In the genomic region with DNA sequence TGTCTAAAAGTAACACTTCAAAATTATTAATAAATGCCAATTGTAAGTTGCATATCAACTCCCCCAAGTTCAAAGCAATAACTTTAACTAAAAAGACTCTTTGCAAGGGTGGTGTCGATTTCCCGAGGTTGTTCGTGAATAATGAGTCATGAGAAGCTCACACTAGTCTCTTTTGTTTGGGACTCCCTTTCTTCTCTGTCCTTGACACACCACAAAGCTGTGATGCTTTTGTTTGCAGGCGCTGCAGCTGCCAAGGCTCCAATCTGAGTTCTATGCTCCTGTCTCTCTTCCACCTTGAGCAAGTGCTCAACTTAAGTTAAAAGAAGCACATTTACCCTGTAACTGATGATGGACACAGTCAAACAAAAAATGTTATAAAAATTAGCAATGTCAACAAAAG, we compare ENCODE assay signal across 17 cellular contexts.
A peak's percentile ranks its signal among the peaks of the same experiment; 100 is the strongest.
DNase-seq lines count a peak whose midpoint lies in the region; ATAC-seq and TF ChIP-seq lines count a peak whose summit lies in the region.
"Had no signal": no experiment of that assay in that cellular context is flagged by ENCODE, and none has a peak within 500 bp of the region (broad histone marks: within the 10 kb centered on the region; RNA-seq: fewer than 3 reads in every experiment).

No MANE protein-coding gene starts in this region.

- H3F3A ChIP-seq in SK-N-SH (replicated peaks; ENCODE audit: insufficient read depth), result no peaks in the 10 kb centered on the region
- H3F3A ChIP-seq in smooth muscle cell (ENCODE audit: low read depth), result no peaks in the 10 kb centered on the region

- intact Hi-C loops in adrenal gland (cut with DNase I), result no loop called here

- no peaks in the 10 kb centered on the region for H3K36me3 ChIP-seq in SK-N-SH (replicated peaks in 1 of 2; ENCODE audit: control insufficient read depth in 1 of 2, insufficient read depth in 2 of 2, low read length in 1 of 2)
- no peaks in the 10 kb centered on the region for H3K36me3 ChIP-seq in smooth muscle cell (ENCODE audit: low read depth)
- no peaks in the 10 kb centered on the region for H3K36me3 ChIP-seq in adrenal gland (replicated peaks in 1 of 2)
- H3K36me3 ChIP-seq: ovary had no signal

- H3K9ac ChIP-seq in SK-N-SH (no peak overlapping the region), smooth muscle cell (ENCODE audit: low read depth) (no peak overlapping the region)

- TF ChIP-seq CTCF in SK-N-SH (IDR thresholded peaks at IDR 0.05) (no peak), smooth muscle cell (IDR thresholded peaks at IDR 0.05; ENCODE audit: borderline replicate concordance, insufficient read depth, poor library complexity, severe bottlenecking) (no peak), adrenal gland (IDR thresholded peaks at IDR 0.05) (no peak)

- TF ChIP-seq RAD21 in SK-N-SH (IDR thresholded peaks at IDR 0.05; ENCODE audit: low read length), result no peak

- no peak overlapping the region for H3K4me2 ChIP-seq in SK-N-SH
- no peak overlapping the region for H3K4me2 ChIP-seq in smooth muscle cell

- no peaks in the 10 kb centered on the region for H4K20me1 ChIP-seq in SK-N-SH (ENCODE audit: insufficient read depth)
- H4K20me1 ChIP-seq in smooth muscle cell (ENCODE audit: low read depth), result peaks cover 100% of the 10 kb centered on the region

- H3K4me3 ChIP-seq in SK-N-SH (ENCODE audit: low read depth in 2 of 2, low read length in 1 of 2), result no peak overlapping the region
- H3K4me3 ChIP-seq in smooth muscle cell, result no peak overlapping the region
- no peak overlapping the region for H3K4me3 ChIP-seq in adrenal gland
- H3K4me3 ChIP-seq: ovary, tibial nerve had no signal

- CTCF ChIA-PET in SK-N-SH (lab: Yijun Ruan, JAX), result interaction anchor here (0.8 kb wide), 1 partner anchor 566 kb away, joined by 3 read pairs; no protein-coding TSS in a partner anchor

- ATAC-seq in SK-N-SH treated with all-trans-retinoic acid at 6 μM for 48 hours, result no peak; the same call in 2 of the 3 replicates

- POLR2A ChIA-PET in SK-N-SH (lab: Yijun Ruan, JAX), result no interaction called here

- no peak for DNase-seq in SK-N-SH
- DNase-seq in SW480 (ENCODE audit: low spot score), result peak; percentile 36
- peak; percentile 68 for DNase-seq in foreskin melanocyte
- DNase-seq in smooth muscle cell (lab: John Stamatoyannopoulos, UW; ENCODE audit: unreplicated experiment), result no peak
- no peak for DNase-seq in NCI-H2029 treated with DMSO at 0.1 percent for 48 hours (lab: John Stamatoyannopoulos, UW)
- no peak for DNase-seq in activated gamma-delta T cell (lab: John Stamatoyannopoulos, UW)
- no peak for DNase-seq in adrenal gland
- DNase-seq: activated naive CD4-positive, alpha-beta T cell; COR-L47; erythroblast; NCI-H1105; NCI-H82; ovary; SIG-M5 had no signal

- no peaks in the 10 kb centered on the region for H3K27me3 ChIP-seq in SK-N-SH (ENCODE audit: insufficient read depth)
- H3K27me3 ChIP-seq in smooth muscle cell (ENCODE audit: low read depth), result no peaks in the 10 kb centered on the region
- H3K27me3 ChIP-seq in adrenal gland, result no peaks in the 10 kb centered on the region
- H3K27me3 ChIP-seq: ovary, tibial nerve had no signal

- H3K9me2 ChIP-seq in SK-N-SH, result no peaks in the 10 kb centered on the region

- H3K27ac ChIP-seq in SK-N-SH (ENCODE audit: low read depth in 2 of 2, low read length in 1 of 2), result no peak overlapping the region
- H3K27ac ChIP-seq in smooth muscle cell (ENCODE audit: low read depth), result peak overlapping the region; percentile 0
- no peak overlapping the region for H3K27ac ChIP-seq in adrenal gland
- H3K27ac ChIP-seq: ovary, VCaP had no signal

- WGBS in SK-N-SH (ENCODE audit: low lambda C conversion rate), result 28% methylated on average over 4 of the region's 4 CpGs
- WGBS in smooth muscle cell (ENCODE audit: low lambda C conversion rate), result 75% methylated on average over 4 of the region's 4 CpGs
- WGBS in adrenal gland, 4 donors, result 44 to 58% (median 52%) methylated on average over 4 of the region's 4 CpGs

- H3K79me2 ChIP-seq in SK-N-SH (ENCODE audit: insufficient read depth) (peaks cover 28% of the 10 kb centered on the region; the same call in 1 of the 2 replicates), smooth muscle cell (ENCODE audit: low read depth) (peaks cover 4% of the 10 kb centered on the region)

- no peak overlapping the region for H2AFZ ChIP-seq in SK-N-SH (ENCODE audit: low read depth)
- no peak overlapping the region for H2AFZ ChIP-seq in smooth muscle cell (ENCODE audit: low read depth)

- TF ChIP-seq POLR2A in adrenal gland (IDR thresholded peaks at IDR 0.05), result no peak

- H3K9me3 ChIP-seq in SK-N-SH (no peaks in the 10 kb centered on the region), smooth muscle cell (replicated peaks; ENCODE audit: low read depth) (no peaks in the 10 kb centered on the region), adrenal gland (replicated peaks in 1 of 3) (no peaks in the 10 kb centered on the region)
- H3K9me3 ChIP-seq: ovary, tibial nerve had no signal

- H3K4me1 ChIP-seq in SK-N-SH (ENCODE audit: control insufficient read depth in 1 of 2, insufficient read depth in 2 of 2, low read depth in 1 of 2, low read length in 1 of 2), result peaks cover 0 to 5% of the 10 kb centered on the region in 2 experiments; a peak in 2 of 4 replicates
- H3K4me1 ChIP-seq in smooth muscle cell (ENCODE audit: low read depth), result no peaks in the 10 kb centered on the region
- H3K4me1 ChIP-seq in adrenal gland (replicated peaks in 1 of 2), result no peaks in the 10 kb centered on the region

- no peak for TF ChIP-seq EP300 in SK-N-SH (IDR thresholded peaks at IDR 0.05; ENCODE audit: borderline replicate concordance in 1 of 2, low read depth in 1 of 2, low read length in 1 of 2)

TF ChIP-seq in SK-N-SH, 30 proteins besides CTCF, POLR2A, EP300 and RAD21:
- TF ChIP-seq TAF1 (IDR thresholded peaks at IDR 0.05; ENCODE audit: borderline replicate concordance, low read depth, low read length) (no peak), SMC3 (IDR thresholded peaks at IDR 0.05; ENCODE audit: low read depth, low read length) (no peak), RCOR1 (IDR thresholded peaks at IDR 0.05; ENCODE audit: low read length) (no peak), SIN3A (IDR thresholded peaks at IDR 0.05; ENCODE audit: borderline replicate concordance, low read depth, low read length) (no peak), FOSL2 (IDR thresholded peaks at IDR 0.05; ENCODE audit: borderline replicate concordance, low read depth) (peak; percentile 18; the same call in 1 of the 2 replicates), JUND (IDR thresholded peaks at IDR 0.05) (no peak), TCF12 (IDR thresholded peaks at IDR 0.05) (no peak)
- TF ChIP-seq, protein P1, sequence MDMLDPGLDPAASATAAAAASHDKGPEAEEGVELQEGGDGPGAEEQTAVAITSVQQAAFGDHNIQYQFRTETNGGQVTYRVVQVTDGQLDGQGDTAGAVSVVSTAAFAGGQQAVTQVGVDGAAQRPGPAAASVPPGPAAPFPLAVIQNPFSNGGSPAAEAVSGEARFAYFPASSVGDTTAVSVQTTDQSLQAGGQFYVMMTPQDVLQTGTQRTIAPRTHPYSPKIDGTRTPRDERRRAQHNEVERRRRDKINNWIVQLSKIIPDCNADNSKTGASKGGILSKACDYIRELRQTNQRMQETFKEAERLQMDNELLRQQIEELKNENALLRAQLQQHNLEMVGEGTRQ (IDR thresholded peaks at IDR 0.05; ENCODE audit: borderline replicate concordance, low read depth, low read length), result no peak
TF ChIP-seq in SK-N-SH: peak in this region for 1.

TF ChIP-seq in SK-N-SH treated with all-trans-retinoic acid at 6 μM for 48 hours, 23 proteins besides CTCF, POLR2A, EP300 and RAD21 (continues in another document):
- TF ChIP-seq ZFP3 (CRISPR knock-in tag; IDR thresholded peaks at IDR 0.05) (no peak), ZC3H10 (CRISPR knock-in tag; IDR thresholded peaks at IDR 0.05) (no peak), TOX (CRISPR knock-in tag; IDR thresholded peaks at IDR 0.05; ENCODE audit: borderline replicate concordance) (no peak), CSRNP3 (CRISPR knock-in tag; IDR thresholded peaks at IDR 0.05) (no peak), ZNF70 (CRISPR knock-in tag; IDR thresholded peaks at IDR 0.05) (no peak), GLIS3 (CRISPR knock-in tag; IDR thresholded peaks at IDR 0.05) (no peak), CSDC2 (CRISPR knock-in tag; IDR thresholded peaks at IDR 0.05) (no peak), ISL1 (CRISPR knock-in tag; IDR thresholded peaks at IDR 0.05) (no peak), PPARA (CRISPR knock-in tag; IDR thresholded peaks at IDR 0.05; ENCODE audit: borderline replicate concordance) (no peak)
- TF ChIP-seq, protein P2, sequence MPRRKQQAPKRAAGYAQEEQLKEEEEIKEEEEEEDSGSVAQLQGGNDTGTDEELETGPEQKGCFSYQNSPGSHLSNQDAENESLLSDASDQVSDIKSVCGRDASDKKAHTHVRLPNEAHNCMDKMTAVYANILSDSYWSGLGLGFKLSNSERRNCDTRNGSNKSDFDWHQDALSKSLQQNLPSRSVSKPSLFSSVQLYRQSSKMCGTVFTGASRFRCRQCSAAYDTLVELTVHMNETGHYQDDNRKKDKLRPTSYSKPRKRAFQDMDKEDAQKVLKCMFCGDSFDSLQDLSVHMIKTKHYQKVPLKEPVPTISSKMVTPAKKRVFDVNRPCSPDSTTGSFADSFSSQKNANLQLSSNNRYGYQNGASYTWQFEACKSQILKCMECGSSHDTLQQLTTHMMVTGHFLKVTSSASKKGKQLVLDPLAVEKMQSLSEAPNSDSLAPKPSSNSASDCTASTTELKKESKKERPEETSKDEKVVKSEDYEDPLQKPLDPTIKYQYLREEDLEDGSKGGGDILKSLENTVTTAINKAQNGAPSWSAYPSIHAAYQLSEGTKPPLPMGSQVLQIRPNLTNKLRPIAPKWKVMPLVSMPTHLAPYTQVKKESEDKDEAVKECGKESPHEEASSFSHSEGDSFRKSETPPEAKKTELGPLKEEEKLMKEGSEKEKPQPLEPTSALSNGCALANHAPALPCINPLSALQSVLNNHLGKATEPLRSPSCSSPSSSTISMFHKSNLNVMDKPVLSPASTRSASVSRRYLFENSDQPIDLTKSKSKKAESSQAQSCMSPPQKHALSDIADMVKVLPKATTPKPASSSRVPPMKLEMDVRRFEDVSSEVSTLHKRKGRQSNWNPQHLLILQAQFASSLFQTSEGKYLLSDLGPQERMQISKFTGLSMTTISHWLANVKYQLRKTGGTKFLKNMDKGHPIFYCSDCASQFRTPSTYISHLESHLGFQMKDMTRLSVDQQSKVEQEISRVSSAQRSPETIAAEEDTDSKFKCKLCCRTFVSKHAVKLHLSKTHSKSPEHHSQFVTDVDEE (CRISPR knock-in tag; IDR thresholded peaks at IDR 0.05), result no peak

Comparison
In these comparisons a context has a peak if more than half of its experiments do, and no peak if none do; other contexts are left out.
1. DNase-seq: peak in SW480 (single experiment) and foreskin melanocyte (single experiment); none in SK-N-SH (single experiment), smooth muscle cell (single experiment), NCI-H2029 treated with DMSO at 0.1 percent for 48 hours (single experiment), activated gamma-delta T cell (single experiment) and adrenal gland (0 of 7).